In the genomic region with DNA sequence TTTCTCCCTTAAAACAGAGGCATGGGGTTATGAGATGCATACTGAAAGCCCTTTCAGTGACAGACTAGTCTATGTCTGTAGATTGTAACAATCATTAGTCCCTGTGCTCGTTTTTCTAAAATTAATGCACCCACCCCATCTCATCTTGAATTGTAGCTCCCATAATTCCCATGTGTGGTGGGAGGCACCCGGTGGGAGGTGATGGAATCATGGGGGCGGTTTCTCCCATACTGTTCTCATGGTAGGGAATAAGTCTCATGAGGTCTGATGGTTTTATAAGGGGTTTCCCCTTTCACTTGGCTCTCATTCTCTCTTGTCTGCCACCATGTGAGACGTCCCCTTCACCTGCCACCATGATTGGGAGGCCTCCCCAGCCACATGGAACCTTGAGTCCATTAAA, we compare ENCODE assay signal across 21 cellular contexts.
"Had no signal": no experiment of that assay in that cellular context is flagged by ENCODE, and none has a peak within 500 bp of the region (broad histone marks: within the 10 kb centered on the region; RNA-seq: fewer than 3 reads in every experiment).

No MANE protein-coding gene starts in this region.

- H3K27ac ChIP-seq: gastroesophageal sphincter, ovary, stomach, tibial artery, upper lobe of right lung had no signal

- FAIRE-seq: small intestine had no signal

- H3K4me3 ChIP-seq: gastroesophageal sphincter, ovary, stomach, tibial artery, upper lobe of right lung had no signal

- DNase-seq: activated B cell treated with CpG ODN at 0.5 μM for 24 hours; activated CD4-positive, alpha-beta T cell treated with anti-CD3 and anti-CD28 coated beads, Interleukin-2, amount 50 U/mL, for 1 hour; activated CD8-positive, alpha-beta T cell treated with anti-CD3 and anti-CD28 coated beads for 36 hours; activated naive CD8-positive, alpha-beta T cell treated with anti-CD3 and anti-CD28 coated beads, Interleukin-2, amount 50 U/mL, for 24 hours; activated T-cell treated with anti-CD3 and anti-CD28 coated beads, Interleukin-2, amount 50 U/mL, for 48 hours; amygdala; effector CD4-positive, alpha-beta T cell; hippocampal formation; ovary; retina; small intestine; stimulated activated CD4-positive, alpha-beta T cell treated with anti-CD3 and anti-CD28 coated beads, Interleukin-1b, Interleukin-23, amount 100 ng/mL, for 48 hours; stimulated activated CD4-positive, alpha-beta T cell treated with anti-CD3 and anti-CD28 coated beads, Interleukin-4, amount 100 ng/mL, for 4 hours; stimulated activated naive B cell treated with anti-CD40 and anti-IgM and Interleukin-4, amounts not matched to agents 10 μg/mL and 1 μg/mL and 100 μg/mL, for 72 hours; stomach; T-helper 1 cell; tibial artery; upper lobe of right lung had no signal

- H3K27me3 ChIP-seq: gastroesophageal sphincter, ovary, stomach, tibial artery, upper lobe of right lung had no signal

- H3K36me3 ChIP-seq: gastroesophageal sphincter, ovary, stomach, tibial artery, upper lobe of right lung had no signal

- H3K9me3 ChIP-seq: gastroesophageal sphincter, ovary, stomach, tibial artery, upper lobe of right lung had no signal

- ATAC-seq: activated CD8-positive, alpha-beta T cell treated with anti-CD3 and anti-CD28 coated beads for 36 hours; activated naive CD8-positive, alpha-beta T cell treated with anti-CD3 and anti-CD28 coated beads, Interleukin-2, amount 50 U/mL, for 24 hours; gastroesophageal sphincter; natural killer cell treated with Interleukin-12 subunit alpha and Interleukin-12 subunit beta and Interleukin-15 and Interleukin-18, amount 100 ng/mL, for 72 hours; sciatic nerve; stimulated activated naive B cell treated with anti-CD40 and anti-IgM and Interleukin-4, amounts not matched to agents 10 μg/mL and 1 μg/mL and 100 μg/mL, for 72 hours had no signal

- H3K4me1 ChIP-seq: gastroesophageal sphincter, upper lobe of right lung had no signal
